ENCODE assay signal across 8 cellular contexts in the genomic region with DNA sequence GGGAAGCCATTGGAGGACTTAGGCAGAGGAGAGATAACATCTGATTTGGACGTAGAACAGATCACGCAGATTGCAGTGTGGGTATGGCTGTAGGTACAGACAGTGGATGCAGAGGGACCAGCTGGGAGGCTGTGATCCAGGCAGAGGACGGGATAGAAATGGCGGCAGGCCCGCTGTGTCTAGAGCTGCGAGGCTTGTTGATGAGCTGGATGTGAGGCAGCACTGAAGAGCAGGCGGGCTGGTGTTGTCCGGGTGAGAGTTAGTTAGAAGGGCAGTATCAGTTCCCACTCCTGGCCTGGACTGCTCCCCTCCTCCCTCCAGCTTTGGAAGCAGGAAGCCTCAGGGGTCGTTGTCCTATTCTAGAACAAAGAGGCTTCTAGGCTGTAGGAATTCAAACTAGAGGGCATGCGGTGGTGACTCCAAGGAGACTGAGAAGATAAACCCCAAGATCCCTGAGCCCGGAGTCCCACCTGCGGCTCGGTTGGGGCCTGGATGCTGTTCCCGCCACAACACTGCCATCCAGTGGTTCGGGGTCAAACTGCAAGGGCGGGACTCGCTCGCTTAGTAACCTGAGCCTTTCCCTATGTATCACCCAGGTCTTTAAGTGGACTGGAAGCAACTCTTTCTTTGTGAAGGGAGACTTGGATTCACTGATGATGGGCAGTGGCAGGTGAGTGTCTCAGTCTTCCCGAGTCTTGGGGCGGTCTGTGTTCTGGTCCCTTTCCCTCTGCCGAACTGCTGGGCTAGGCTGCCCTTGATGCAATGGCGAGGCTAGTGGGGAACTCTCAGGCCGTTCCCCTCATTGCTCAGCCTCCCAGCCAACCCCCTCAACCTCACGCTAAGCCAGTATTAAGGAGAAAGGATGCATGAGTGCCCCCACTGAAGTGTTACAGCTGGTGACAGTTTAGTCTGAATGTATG. TPM values are rescaled to one million over a fixed set of nuclear protein-coding genes. Genes with fewer than 3 reads are reported as not detected.
DNase-seq lines count a peak whose midpoint lies in the region; ATAC-seq and TF ChIP-seq lines count a peak whose summit lies in the region.

No MANE protein-coding gene starts in this region.

- intact Hi-C loops in left ventricle myocardium inferior (cut with micrococcal nuclease) (loop anchor here (10.0 kb wide), 1 partner anchor 222 kb away; no protein-coding TSS in a partner anchor), psoas muscle (cut with DNase I) (loop anchor here in 1 of 2 donors (2.0 kb wide), 1 partner anchor 170 kb away; no protein-coding TSS in a partner anchor), uterus (cut with DNase I; ENCODE audit: low total_unique reads) (no loop called here)

- no peaks in the 10 kb centered on the region for H3K9me3 ChIP-seq in left ventricle myocardium inferior (replicated peaks)
- no peaks in the 10 kb centered on the region for H3K9me3 ChIP-seq in psoas muscle
- H3K9me3 ChIP-seq in uterus: no peaks in the 10 kb centered on the region

- 21 to 24% (median 21%) methylated on average over 24 of the region's 24 CpGs for WGBS in psoas muscle, 3 donors

- H3K4me1 ChIP-seq in left ventricle myocardium inferior (peaks cover 10% of the 10 kb centered on the region), psoas muscle (no peaks in the 10 kb centered on the region), uterus (no peaks in the 10 kb centered on the region)

- no peaks in the 10 kb centered on the region for H3K27me3 ChIP-seq in left ventricle myocardium inferior (ENCODE audit: low read depth)
- H3K27me3 ChIP-seq in psoas muscle (ENCODE audit: insufficient read depth in 3 of 3, low read length in 2 of 3): no peaks in the 10 kb centered on the region
- no peaks in the 10 kb centered on the region for H3K27me3 ChIP-seq in uterus

- peak overlapping the region in 2 of 3 donors; percentile 20 to 21 for H3K4me3 Mint-ChIP-seq in T-cell

- H3K27ac ChIP-seq in left ventricle myocardium inferior (replicated peaks) (no peak overlapping the region), psoas muscle (no peak overlapping the region), uterus (peak overlapping the region in 1 of 2 donors; percentile 28)

- ATAC-seq in GM19463 (IDR thresholded peaks at IDR 0.05; ENCODE audit: unreplicated experiment) (peak; percentile 48), T-cell (replicated peaks in 1 of 4) (peak; percentile 78 to 88 (median 84)), psoas muscle (peak; percentile 89 to 97 (median 94))

- H3K4me3 ChIP-seq in left ventricle myocardium inferior (peak overlapping the region; percentile 26), psoas muscle (no peak overlapping the region), uterus (no peak overlapping the region)

- CTCF ChIA-PET in T-cell (lab: Charles Lee): interaction anchor here in 1 of 2 donors (1.0 kb wide), 1 partner anchor 51 kb away, joined by 4 read pairs; no protein-coding TSS in a partner anchor

- peak overlapping the region; percentile 65 to 75 for H3K27ac Mint-ChIP-seq in T-cell

- no peaks in the 10 kb centered on the region for H3K27me3 Mint-ChIP-seq in T-cell

- TF ChIP-seq CTCF in left ventricle myocardium inferior (IDR thresholded peaks at IDR 0.05; ENCODE audit: borderline replicate concordance) (peak; percentile 96), psoas muscle (IDR thresholded peaks at IDR 0.05) (peak; percentile 92), uterus (IDR thresholded peaks at IDR 0.05) (peak; percentile 90 to 95 (median 92))

- no peaks in the 10 kb centered on the region for H3K9me3 Mint-ChIP-seq in T-cell

- peaks cover 15% of the 10 kb centered on the region for H3K36me3 Mint-ChIP-seq in T-cell

- DNase-seq in AML-193 (lab: John Stamatoyannopoulos, UW) (peak; percentile 46 to 59), NCI-H1436 treated with DMSO at 0.1 percent for 48 hours (lab: John Stamatoyannopoulos, UW) (peak; percentile 25), T-cell (peak; percentile 38 to 85 (median 69)), amniotic epithelial cell (ENCODE audit: low read depth) (peak; percentile 68), left ventricle myocardium inferior (peak; percentile 79), psoas muscle (peak; percentile 83 to 90), uterus (peak; percentile 81 to 86)

- H3K4me1 Mint-ChIP-seq in T-cell: peaks cover 12 to 19% (median 14%) of the 10 kb centered on the region in 3 donors

- H3K36me3 ChIP-seq in left ventricle myocardium inferior (peaks cover 17% of the 10 kb centered on the region), psoas muscle (ENCODE audit: insufficient read depth in 1 of 2, low read depth in 1 of 2) (peaks cover 0 to 15% of the 10 kb centered on the region in 2 donors), uterus (no peaks in the 10 kb centered on the region)

- no peak for TF ChIP-seq POLR2A in uterus (IDR thresholded peaks at IDR 0.05)

- POLR2A ChIA-PET in T-cell (lab: Charles Lee): interaction anchor here in 1 of 2 donors (0.6 kb wide), 2 partner anchors 300 to 900 kb away, joined by 4 to 5 read pairs; no protein-coding TSS in a partner anchor

RNA-seq across cellular contexts. Expression of gene TLDC2, which starts 11.2 kb away (rescaled TPM):
- total RNA-seq in T-cell (under 1 TPM in 1 of 5 donors, not detected in 4; 0.33 TPM), left ventricle myocardium inferior (not detected), psoas muscle (under 1 TPM in 1 of 4 donors, not detected in 3; 0.15 TPM), uterus (1 to 10 TPM in 2 of 4 donors, not detected in 2; 1.0 TPM)
- polyA plus RNA-seq in psoas muscle: under 1 TPM in 2 of 3 donors, not detected in 1; 0.04 to 0.05 TPM

Comparison
In these comparisons a context has a peak if more than half of its experiments do, and no peak if none do; other contexts are left out.
1. DNase-seq: peak in every context shown above with its lines; median percentile 86 in psoas muscle; 84 in uterus; 79 in left ventricle myocardium inferior; 69 in T-cell; 68 in amniotic epithelial cell; 52 in AML-193; 25 in NCI-H1436 treated with DMSO at 0.1 percent for 48 hours.